8 cellular contexts compared by ENCODE assay signal in the genomic region with DNA sequence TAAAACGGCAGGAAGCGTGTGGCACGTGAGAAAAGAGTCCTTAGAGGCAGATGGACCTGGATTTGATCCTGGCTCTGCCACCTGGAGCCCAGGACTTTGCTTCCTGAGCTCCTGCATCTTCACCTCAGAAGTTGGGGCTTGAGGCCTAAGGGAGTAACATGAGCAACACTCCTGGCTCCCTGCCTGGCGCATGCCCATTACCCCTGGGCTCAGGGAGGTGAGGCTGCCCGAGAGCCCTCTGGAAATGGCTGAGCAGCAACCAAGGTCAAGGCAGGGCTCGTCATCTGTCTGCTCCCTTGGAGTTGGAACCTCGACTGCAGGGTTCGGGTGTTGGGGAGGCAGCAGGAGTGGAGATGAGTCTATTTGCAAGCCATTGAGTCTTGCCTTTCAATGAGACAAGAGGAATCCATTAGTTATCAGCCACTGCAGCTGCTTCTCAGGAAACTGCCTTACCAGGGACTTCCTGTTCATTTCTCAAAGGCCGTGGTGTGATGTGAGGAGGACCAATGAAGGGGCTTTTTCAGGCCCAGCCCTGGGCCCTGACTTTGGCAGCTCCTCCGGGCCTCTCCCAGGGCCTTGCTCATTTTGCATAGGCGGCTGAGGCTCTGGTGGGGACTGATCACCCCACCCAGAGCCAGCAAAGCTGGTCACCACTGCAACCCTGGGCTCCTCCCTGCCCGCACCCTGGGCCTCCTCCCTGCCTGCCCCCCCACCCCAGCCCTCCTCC. TPM values are rescaled to one million over a fixed set of nuclear protein-coding genes. Genes with fewer than 3 reads are reported as not detected.
A peak's percentile ranks its signal among the peaks of the same experiment; 100 is the strongest.
DNase-seq lines count a peak whose midpoint lies in the region; ATAC-seq, FAIRE-seq and TF ChIP-seq lines count a peak whose summit lies in the region.

No MANE protein-coding gene starts in this region.

- peaks cover 37% of the 10 kb centered on the region for H4K20me1 ChIP-seq in BLaER1

- H3K4me1 ChIP-seq in BLaER1: peaks cover 80% of the 10 kb centered on the region
- peaks cover 15% of the 10 kb centered on the region for H3K4me1 ChIP-seq in right cardiac atrium (ENCODE audit: control insufficient read depth, insufficient read depth, low read length)
- peaks cover 6 to 19% of the 10 kb centered on the region in 2 donors for H3K4me1 ChIP-seq in small intestine (ENCODE audit: control insufficient read depth in 2 of 2, insufficient read depth in 1 of 2, low read depth in 1 of 2, low read length in 1 of 2)

- H3K4me3 ChIP-seq in BLaER1 (peak overlapping the region; percentile 91), right cardiac atrium (ENCODE audit: low read length) (no peak overlapping the region), small intestine (ENCODE audit: low read depth in 1 of 2, low read length in 2 of 2) (no peak overlapping the region)

- peak overlapping the region; percentile 99 for H3K27ac ChIP-seq in BLaER1
- H3K27ac ChIP-seq in right cardiac atrium (ENCODE audit: low read length): peak overlapping the region; percentile 38
- peak overlapping the region; percentile 37 to 89 for H3K27ac ChIP-seq in small intestine (ENCODE audit: low read depth in 1 of 2, low read length in 1 of 2)

- peaks cover 17% of the 10 kb centered on the region for H3K27me3 Mint-ChIP-seq in activated naive CD4-positive, alpha-beta T cell treated with anti-CD3 and anti-CD28 coated beads for 36 hours (ENCODE audit: low read depth)

- H3K27me3 ChIP-seq in BLaER1 (no peaks in the 10 kb centered on the region), right cardiac atrium (ENCODE audit: control insufficient read depth, insufficient read depth) (no peaks in the 10 kb centered on the region), small intestine (ENCODE audit: control insufficient read depth in 2 of 2, insufficient read depth in 2 of 2, low read length in 2 of 2) (no peaks in the 10 kb centered on the region)

- peak overlapping the region; percentile 84 for H3K27ac Mint-ChIP-seq in activated naive CD4-positive, alpha-beta T cell treated with anti-CD3 and anti-CD28 coated beads for 36 hours

- H3K9me3 ChIP-seq in BLaER1 (no peaks in the 10 kb centered on the region), right cardiac atrium (ENCODE audit: control insufficient read depth, low read length) (no peaks in the 10 kb centered on the region), small intestine (ENCODE audit: control insufficient read depth, low read depth) (no peaks in the 10 kb centered on the region)

- POLR2A ChIA-PET in HEK293T (lab: Yijun Ruan, JAX): interaction anchor here (1.0 to 1.6 kb wide), 3 partner anchors 17 to 42 kb away, joined by 3 read pairs; a partner anchor contains a TSS

- ATAC-seq in GM18867 (IDR thresholded peaks at IDR 0.05; ENCODE audit: unreplicated experiment) (peak; percentile 74), HG03025 (IDR thresholded peaks at IDR 0.05; ENCODE audit: low FRiP score, unreplicated experiment) (peak; percentile 61), right cardiac atrium (peak; percentile 84 to 93)

- no peak for FAIRE-seq in small intestine (lab: Jason Lieb, UNC)

- no peaks in the 10 kb centered on the region for H3K36me3 Mint-ChIP-seq in activated naive CD4-positive, alpha-beta T cell treated with anti-CD3 and anti-CD28 coated beads for 36 hours (ENCODE audit: low read depth)

- no peaks in the 10 kb centered on the region for H3K9me3 Mint-ChIP-seq in activated naive CD4-positive, alpha-beta T cell treated with anti-CD3 and anti-CD28 coated beads for 36 hours

- H3K36me3 ChIP-seq in BLaER1: peaks cover 45% of the 10 kb centered on the region
- no peaks in the 10 kb centered on the region for H3K36me3 ChIP-seq in small intestine (ENCODE audit: control insufficient read depth in 2 of 2, insufficient read depth in 2 of 2, low read length in 2 of 2)

- H3K4me3 Mint-ChIP-seq in activated naive CD4-positive, alpha-beta T cell treated with anti-CD3 and anti-CD28 coated beads for 36 hours: no peak overlapping the region

- 37% methylated on average over 12 of the region's 12 CpGs for WGBS in right cardiac atrium
- 28 to 35% (median 30%) methylated on average over 11 to 12 of the region's 12 CpGs for WGBS in small intestine, 3 donors

- H3K4me1 Mint-ChIP-seq in activated naive CD4-positive, alpha-beta T cell treated with anti-CD3 and anti-CD28 coated beads for 36 hours (ENCODE audit: low read depth): peaks cover 29% of the 10 kb centered on the region

- H3K9ac ChIP-seq in BLaER1: peak overlapping the region; percentile 97

- CTCF ChIA-PET in activated naive CD4-positive, alpha-beta T cell treated with anti-CD3 and anti-CD28 coated beads for 36 hours (lab: Charles Lee): interaction anchor here (0.6 to 1.2 kb wide), 2 partner anchors 37 to 506 kb away, joined by 3 to 7 read pairs; no protein-coding TSS in a partner anchor
- CTCF ChIA-PET in HEK293T (lab: Yijun Ruan, JAX): no interaction called here

- H3K4me2 ChIP-seq in BLaER1: peak overlapping the region; percentile 99

- DNase-seq in NCI-H460 (ENCODE audit: extremely low read depth, low read depth): peak; percentile 43
- DNase-seq in activated naive CD4-positive, alpha-beta T cell treated with anti-CD3 and anti-CD28 coated beads for 36 hours: peak; percentile 85
- DNase-seq in right cardiac atrium: peak; percentile 85 to 90 (median 87)
- peak; percentile 50 for DNase-seq in small intestine
- DNase-seq in HEK293T (ENCODE audit: extremely low spot score): no peak

- intact Hi-C loops in activated naive CD4-positive, alpha-beta T cell treated with anti-CD3 and anti-CD28 coated beads for 36 hours (cut with micrococcal nuclease): loop anchor here (2.0 kb wide), 2 partner anchors 18 to 42 kb away; a partner anchor contains a TSS
- intact Hi-C loops in right cardiac atrium (cut with DNase I): no loop called here

TF ChIP-seq in HEK293T, 16 proteins besides CTCF, POLR2A, EP300 and RAD21:
- TF ChIP-seq CTBP1 (IDR thresholded peaks at IDR 0.05; ENCODE audit: borderline replicate concordance) (no peak), TARDBP (IDR thresholded peaks at IDR 0.05) (no peak), SUZ12 (IDR thresholded peaks at IDR 0.05) (no peak)

RNA-seq across cellular contexts. Expression of a gene that starts 6.3 kb away (rescaled TPM):
- total RNA-seq in NCI-H460 (2014; rRNA removed; shearing (Covaris generic)): 19.3 and 23.1 TPM in 2 replicates
- 72.9 and 89.1 TPM in 2 replicates for polyA plus RNA-seq in NCI-H460 (2014; cell fraction: nucleus; rRNA removed)
- total RNA-seq in activated naive CD4-positive, alpha-beta T cell treated with anti-CD3 and anti-CD28 coated beads for 36 hours: 10 to 100 TPM; 32.1 to 34.1 TPM
- total RNA-seq in right cardiac atrium: 10 to 100 TPM; 16.4 to 38.1 (median 31.1) TPM
- polyA plus RNA-seq in right cardiac atrium: 30.6 TPM
- polyA plus RNA-seq in small intestine: 100 to 1,000 TPM in 1 of 3 donors, 1 to 10 TPM in 2; 2.4 to 147 (median 3.4) TPM

RNA-seq across cellular contexts. Expression of a gene that starts 17.6 kb away (rescaled TPM):
- total RNA-seq in NCI-H460 (2014; rRNA removed; shearing (Covaris generic)): 89.8 and 95.9 TPM in 2 replicates
- 127 and 149 TPM in 2 replicates for polyA plus RNA-seq in NCI-H460 (2014; cell fraction: nucleus; rRNA removed)
- 10 to 100 TPM; 12.1 to 12.8 TPM for total RNA-seq in activated naive CD4-positive, alpha-beta T cell treated with anti-CD3 and anti-CD28 coated beads for 36 hours
- 10 to 100 TPM; 41.3 to 45.7 (median 43.3) TPM for total RNA-seq in right cardiac atrium
- polyA plus RNA-seq in right cardiac atrium (27.6 TPM), small intestine (10 to 100 TPM in 1 of 3 donors, under 1 TPM in 2; 0.45 to 15.9 (median 0.81) TPM)

RNA-seq across cellular contexts. Expression of a gene that starts 41.7 kb away (rescaled TPM):
- 19.3 and 21.3 TPM in 2 replicates for total RNA-seq in NCI-H460 (2014; rRNA removed; shearing (Covaris generic))
- polyA plus RNA-seq in NCI-H460 (2014; cell fraction: nucleus; rRNA removed): 48.6 and 79.9 TPM in 2 replicates
- 10 to 100 TPM; 74.7 to 75.9 TPM for total RNA-seq in activated naive CD4-positive, alpha-beta T cell treated with anti-CD3 and anti-CD28 coated beads for 36 hours
- total RNA-seq in right cardiac atrium: 1 to 10 TPM; 4.6 to 5.4 (median 5.1) TPM
- polyA plus RNA-seq in right cardiac atrium (4.6 TPM), small intestine (10 to 100 TPM in 1 of 3 donors, 1 to 10 TPM in 2; 5.8 to 32.1 (median 7.8) TPM)

RNA-seq across cellular contexts. Expression of a gene that starts 42.0 kb away (rescaled TPM):
- total RNA-seq in NCI-H460 (2014; rRNA removed; shearing (Covaris generic)): 95.4 and 111 TPM in 2 replicates
- polyA plus RNA-seq in NCI-H460 (2014; cell fraction: nucleus; rRNA removed): 22.1 and 56.4 TPM in 2 replicates
- total RNA-seq in activated naive CD4-positive, alpha-beta T cell treated with anti-CD3 and anti-CD28 coated beads for 36 hours: 100 to 1,000 TPM; 166 to 167 TPM
- total RNA-seq in right cardiac atrium: 100 to 1,000 TPM; 107 to 113 (median 111) TPM
- 170 TPM for polyA plus RNA-seq in right cardiac atrium
- polyA plus RNA-seq in small intestine: 100 to 1,000 TPM; 116 to 211 (median 174) TPM

RNA-seq across cellular contexts. Expression of a gene that starts 56.9 kb away (rescaled TPM):
- 16.8 and 27.7 TPM in 2 replicates for total RNA-seq in NCI-H460 (2014; rRNA removed; shearing (Covaris generic))
- 77.1 and 98.0 TPM in 2 replicates for polyA plus RNA-seq in NCI-H460 (2014; cell fraction: nucleus; rRNA removed)
- total RNA-seq in activated naive CD4-positive, alpha-beta T cell treated with anti-CD3 and anti-CD28 coated beads for 36 hours: 1 to 10 TPM; 4.2 to 4.3 TPM
- 10 to 100 TPM; 37.5 to 50.1 (median 42.5) TPM for total RNA-seq in right cardiac atrium
- polyA plus RNA-seq in right cardiac atrium (43.1 TPM), small intestine (10 to 100 TPM in 1 of 3 donors, 1 to 10 TPM in 2; 5.9 to 17.9 (median 6.0) TPM)

Comparison
In these comparisons a context has a peak if more than half of its experiments do, and no peak if none do; other contexts are left out.
1. H3K27ac ChIP-seq: peak in every context shown above with its lines; median percentile 99 in BLaER1; 63 in small intestine; 38 in right cardiac atrium.